In genomic region chr6:3812596-3812995, GRCh38 we compare ENCODE assay signal across 15 cellular contexts.
"Had no signal": no experiment of that assay in that cellular context is flagged by ENCODE, and none has a peak within 500 bp of the region (broad histone marks: within the 10 kb centered on the region; RNA-seq: fewer than 3 reads in every experiment).

No MANE protein-coding gene starts in this region.

- H3K4me3 Mint-ChIP-seq: activated naive CD8-positive, alpha-beta T cell treated with anti-CD3 and anti-CD28 coated beads for 36 hours; naive thymus-derived CD4-positive, alpha-beta T cell; WTC11 had no signal

- FAIRE-seq: bronchial epithelial cell, islet of Langerhans, TTC549 had no signal

- DNase-seq: activated CD4-positive, alpha-beta T cell treated with anti-CD3 and anti-CD28 coated beads for 4 hours; erythroblast; mucosa of descending colon; naive thymus-derived CD4-positive, alpha-beta T cell; stimulated activated CD4-positive, alpha-beta T cell treated with anti-CD3 and anti-CD28 coated beads, Interleukin-4, amount 100 ng/mL, for 24 hours; stimulated activated naive CD4-positive, alpha-beta T cell; T-helper 2 cell; transverse colon had no signal

- H3K27ac ChIP-seq: parathyroid adenoma, transverse colon had no signal

- ATAC-seq: WTC11 had no signal

- H3K4me1 ChIP-seq: parathyroid adenoma had no signal

- H2AFZ ChIP-seq: parathyroid adenoma had no signal

- H3K79me2 ChIP-seq: parathyroid adenoma had no signal

- H3K4me1 Mint-ChIP-seq: activated naive CD8-positive, alpha-beta T cell treated with anti-CD3 and anti-CD28 coated beads for 36 hours had no signal

- H3K36me3 ChIP-seq: transverse colon had no signal

- H3K9me3 Mint-ChIP-seq: activated naive CD8-positive, alpha-beta T cell treated with anti-CD3 and anti-CD28 coated beads for 36 hours; WTC11 had no signal

- H3K36me3 Mint-ChIP-seq: activated naive CD8-positive, alpha-beta T cell treated with anti-CD3 and anti-CD28 coated beads for 36 hours; naive thymus-derived CD4-positive, alpha-beta T cell; WTC11 had no signal

- H3K27me3 ChIP-seq: transverse colon had no signal

- H3K9ac ChIP-seq: parathyroid adenoma had no signal

- H3K4me3 ChIP-seq: mucosa of descending colon, skin epidermis, transverse colon had no signal

- H3K9me3 ChIP-seq: mucosa of descending colon, transverse colon had no signal

- H3K27me3 Mint-ChIP-seq: activated naive CD8-positive, alpha-beta T cell treated with anti-CD3 and anti-CD28 coated beads for 36 hours had no signal

- H3K27ac Mint-ChIP-seq: activated naive CD8-positive, alpha-beta T cell treated with anti-CD3 and anti-CD28 coated beads for 36 hours; naive thymus-derived CD4-positive, alpha-beta T cell; WTC11 had no signal
